In the genomic region with DNA sequence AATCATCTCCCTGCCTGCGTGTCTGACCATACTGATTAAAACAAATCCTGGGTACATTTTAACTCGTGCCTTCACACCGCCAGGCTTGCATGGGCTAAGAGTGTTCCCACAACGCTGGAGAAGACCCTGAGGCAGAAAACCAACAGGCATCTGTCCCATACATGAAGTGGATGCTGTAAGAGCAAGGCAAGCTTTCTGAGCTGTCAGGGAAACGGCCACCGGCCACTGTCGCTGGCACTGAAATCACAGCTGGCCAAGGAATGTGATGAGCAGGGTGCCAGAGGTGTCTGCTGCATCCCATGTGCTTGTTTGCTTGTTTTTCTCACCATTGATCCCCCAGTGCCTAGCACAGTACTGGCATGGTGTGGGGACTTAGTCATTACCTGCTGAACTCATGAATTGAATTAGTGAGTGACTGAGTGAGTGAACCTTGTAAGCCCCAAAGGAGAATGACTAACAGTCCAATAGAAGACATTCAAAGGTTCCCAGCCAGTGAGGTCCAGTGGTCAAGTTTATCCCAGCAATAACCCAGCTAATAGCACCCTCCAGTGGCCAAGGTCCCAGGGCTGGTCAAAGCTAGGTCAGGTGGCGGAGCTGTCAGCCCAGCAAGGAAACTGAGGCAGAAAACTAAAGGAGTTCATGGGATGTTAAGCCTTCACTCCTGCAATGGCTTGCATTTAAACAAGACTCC, we compare ENCODE assay signal across 11 cellular contexts.
A peak's percentile ranks its signal among the peaks of the same experiment; 100 is the strongest.
DNase-seq lines count a peak whose midpoint lies in the region; ATAC-seq, FAIRE-seq and TF ChIP-seq lines count a peak whose summit lies in the region.
"Had no signal": no experiment of that assay in that cellular context is flagged by ENCODE, and none has a peak within 500 bp of the region (broad histone marks: within the 10 kb centered on the region; RNA-seq: fewer than 3 reads in every experiment).

No MANE protein-coding gene starts in this region.

- no peaks in the 10 kb centered on the region for H3K9me3 ChIP-seq in Karpas-422 (ENCODE audit: low read length)
- H3K9me3 ChIP-seq: upper lobe of right lung had no signal

- H3K4me1 ChIP-seq in Karpas-422 (ENCODE audit: low read length): no peaks in the 10 kb centered on the region

- H3K4me3 ChIP-seq in choroid plexus epithelial cell (ENCODE audit: low read depth, low read length) (no peak overlapping the region), Karpas-422 (ENCODE audit: low read length) (no peak overlapping the region)
- H3K4me3 ChIP-seq: upper lobe of right lung had no signal

- no peak overlapping the region for H3K9ac ChIP-seq in Karpas-422 (ENCODE audit: low read length)

- H3K9me2 ChIP-seq in Karpas-422 (replicated peaks; ENCODE audit: insufficient read depth, low read length): no peaks in the 10 kb centered on the region

- no peak overlapping the region for H3K4me2 ChIP-seq in Karpas-422 (ENCODE audit: low read depth, low read length, poor library complexity, severe bottlenecking)

- no peak overlapping the region for H3K27ac ChIP-seq in Karpas-422 (ENCODE audit: low read length)
- H3K27ac ChIP-seq: upper lobe of right lung had no signal

- DNase-seq in D721Med (ENCODE audit: insufficient read length, low spot score) (no peak), LHCN-M2 (ENCODE audit: low read depth) (peak; percentile 28), choroid plexus epithelial cell (ENCODE audit: low read depth) (peak; percentile 56), Karpas-422 (no peak)
- no peak for DNase-seq in stimulated activated effector memory CD8-positive, alpha-beta T cell treated with anti-CD3 and anti-CD28 coated beads, Interleukin-12 subunit alpha, Interleukin-12 subunit beta, amount 100 ng/mL, for 72 hours (ENCODE audit: low spot score in 2 of 2)
- DNase-seq: upper lobe of right lung had no signal

- H3K27me3 ChIP-seq in Karpas-422 (ENCODE audit: low read length): no peaks in the 10 kb centered on the region

- H4K20me1 ChIP-seq in Karpas-422 (ENCODE audit: insufficient read depth, low read depth, low read length): no peaks in the 10 kb centered on the region

- H3K4me1 Mint-ChIP-seq in nephron: peaks cover 35% of the 10 kb centered on the region
- peaks cover 15% of the 10 kb centered on the region for H3K4me1 Mint-ChIP-seq in stimulated activated effector memory CD8-positive, alpha-beta T cell treated with anti-CD3 and anti-CD28 coated beads, Interleukin-12 subunit alpha, Interleukin-12 subunit beta, amount 100 ng/mL, for 72 hours

- ATAC-seq in stimulated activated effector memory CD8-positive, alpha-beta T cell treated with anti-CD3 and anti-CD28 coated beads, Interleukin-12 subunit alpha, Interleukin-12 subunit beta, amount 100 ng/mL, for 72 hours: no peak
- no peak for ATAC-seq in GM19324 (IDR thresholded peaks at IDR 0.05; ENCODE audit: low FRiP score, unreplicated experiment)
- no peak for ATAC-seq in HG03342 (IDR thresholded peaks at IDR 0.05; ENCODE audit: unreplicated experiment)
- ATAC-seq: upper lobe of right lung had no signal

- FAIRE-seq in D721Med (lab: Jason Lieb, UNC): no peak
- FAIRE-seq: colon had no signal

- peaks cover 17% of the 10 kb centered on the region for H3K9me3 Mint-ChIP-seq in nephron
- H3K9me3 Mint-ChIP-seq in stimulated activated effector memory CD8-positive, alpha-beta T cell treated with anti-CD3 and anti-CD28 coated beads, Interleukin-12 subunit alpha, Interleukin-12 subunit beta, amount 100 ng/mL, for 72 hours: peaks cover 3% of the 10 kb centered on the region

- no peaks in the 10 kb centered on the region for H3K79me2 ChIP-seq in Karpas-422 (ENCODE audit: low read length)

- H3K27ac Mint-ChIP-seq in nephron: peak overlapping the region; percentile 18 to 89 (median 76)
- H3K27ac Mint-ChIP-seq in stimulated activated effector memory CD8-positive, alpha-beta T cell treated with anti-CD3 and anti-CD28 coated beads, Interleukin-12 subunit alpha, Interleukin-12 subunit beta, amount 100 ng/mL, for 72 hours: no peak overlapping the region
- H3K27ac Mint-ChIP-seq: T-helper 1 cell treated with Interleukin-12 subunit alpha and Interleukin-12 subunit beta and Interleukin-4 antibody, amounts not matched to agents 30 μg/mL and 1 μg/mL, for 36 hours had no signal

- peaks cover 3% of the 10 kb centered on the region for H3K27me3 Mint-ChIP-seq in nephron (ENCODE audit: low read depth)

- no peak overlapping the region for H2AFZ ChIP-seq in Karpas-422 (ENCODE audit: low read length)

- H3K36me3 ChIP-seq in Karpas-422 (ENCODE audit: insufficient read depth, low read length): no peaks in the 10 kb centered on the region
- H3K36me3 ChIP-seq: upper lobe of right lung had no signal

- H3K36me3 Mint-ChIP-seq in nephron (ENCODE audit: low read depth): peaks cover 12% of the 10 kb centered on the region
- no peaks in the 10 kb centered on the region for H3K36me3 Mint-ChIP-seq in stimulated activated effector memory CD8-positive, alpha-beta T cell treated with anti-CD3 and anti-CD28 coated beads, Interleukin-12 subunit alpha, Interleukin-12 subunit beta, amount 100 ng/mL, for 72 hours

- TF ChIP-seq CTCF in D721Med (IDR thresholded peaks at IDR 0.05; ENCODE audit: insufficient read depth, missing control alignments) (peak; percentile 22), choroid plexus epithelial cell (conservative IDR thresholded peaks at IDR 0.05; ENCODE audit: low read depth, low read length) (peak; percentile 64), nephron (IDR thresholded peaks at IDR 0.05; ENCODE audit: unreplicated experiment in 3 of 3) (no peak)

- no peak overlapping the region for H3K4me3 Mint-ChIP-seq in nephron
- no peak overlapping the region for H3K4me3 Mint-ChIP-seq in stimulated activated effector memory CD8-positive, alpha-beta T cell treated with anti-CD3 and anti-CD28 coated beads, Interleukin-12 subunit alpha, Interleukin-12 subunit beta, amount 100 ng/mL, for 72 hours
- H3K4me3 Mint-ChIP-seq: T-helper 1 cell treated with Interleukin-12 subunit alpha and Interleukin-12 subunit beta and Interleukin-4 antibody, amounts not matched to agents 30 μg/mL and 1 μg/mL, for 36 hours had no signal

Comparison
In these comparisons a context has a peak if more than half of its experiments do, and no peak if none do; other contexts are left out.
1. DNase-seq: peak in LHCN-M2 (single experiment) and choroid plexus epithelial cell (single experiment); none in D721Med (single experiment), stimulated activated effector memory CD8-positive, alpha-beta T cell treated with anti-CD3 and anti-CD28 coated beads, Interleukin-12 subunit alpha, Interleukin-12 subunit beta, amount 100 ng/mL, for 72 hours (0 of 2) and Karpas-422 (single experiment).
2. CTCF ChIP-seq: peak in D721Med (single experiment) and choroid plexus epithelial cell (single experiment); none in nephron (0 of 3).